9 cellular contexts compared by ENCODE assay signal in genomic region chr15:89442671-89443307, GRCh38. TPM values are rescaled to one million over a fixed set of nuclear protein-coding genes. Genes with fewer than 3 reads are reported as not detected.
DNase-seq lines count a peak whose midpoint lies in the region; ATAC-seq and TF ChIP-seq lines count a peak whose summit lies in the region.
"Had no signal": no experiment of that assay in that cellular context is flagged by ENCODE, and none has a peak within 500 bp of the region (broad histone marks: within the 10 kb centered on the region; RNA-seq: fewer than 3 reads in every experiment).

No MANE protein-coding gene starts in this region.

- DNase-seq in NCI-H2081 (lab: John Stamatoyannopoulos, UW) (peak; percentile 64 to 66), NCI-H2081 treated with DMSO at 0.1 percent for 48 hours (lab: John Stamatoyannopoulos, UW) (no peak), cerebellum (ENCODE audit: low spot score) (peak; percentile 20), mucosa of gallbladder (ENCODE audit: low spot score) (peak; percentile 46), cerebellar nuclear complex (lab: John Stamatoyannopoulos, UW) (no peak)
- DNase-seq in Jurkat, Clone E6-1 (ENCODE audit: low read depth, low spot score): peak; percentile 23

- no peak overlapping the region for H3K4me3 ChIP-seq in Jurkat, Clone E6-1 (ENCODE audit: low read length)

- ATAC-seq in SK-N-SH treated with all-trans-retinoic acid at 6 μM for 48 hours (peak; percentile 93), HG02884 (IDR thresholded peaks at IDR 0.05; ENCODE audit: unreplicated experiment) (no peak)
- ATAC-seq: CD8-positive, alpha-beta T cell had no signal

TF ChIP-seq in SK-N-SH treated with all-trans-retinoic acid at 6 μM for 48 hours, 23 proteins besides CTCF, POLR2A, EP300 and RAD21:
- TF ChIP-seq ZFP30 (CRISPR knock-in tag; IDR thresholded peaks at IDR 0.05): no peak
- no peak for TF ChIP-seq ARNTL (CRISPR knock-in tag; IDR thresholded peaks at IDR 0.05; ENCODE audit: borderline replicate concordance, low read depth)
- no peak for TF ChIP-seq BACH2 (CRISPR knock-in tag; IDR thresholded peaks at IDR 0.05; ENCODE audit: borderline replicate concordance)
- TF ChIP-seq ZNF8 (CRISPR knock-in tag; IDR thresholded peaks at IDR 0.05): no peak
- TF ChIP-seq ZNF70 (CRISPR knock-in tag; IDR thresholded peaks at IDR 0.05): no peak
- no peak for TF ChIP-seq TCF4 (CRISPR knock-in tag; IDR thresholded peaks at IDR 0.05; ENCODE audit: borderline replicate concordance)
- no peak for TF ChIP-seq POU6F1 (CRISPR knock-in tag; IDR thresholded peaks at IDR 0.05; ENCODE audit: borderline replicate concordance, low read depth)
- TF ChIP-seq TSHZ2 (CRISPR knock-in tag; IDR thresholded peaks at IDR 0.05): no peak
- no peak for TF ChIP-seq CSDC2 (CRISPR knock-in tag; IDR thresholded peaks at IDR 0.05)
- no peak for TF ChIP-seq ZFP3 (CRISPR knock-in tag; IDR thresholded peaks at IDR 0.05)
- TF ChIP-seq, protein P1, sequence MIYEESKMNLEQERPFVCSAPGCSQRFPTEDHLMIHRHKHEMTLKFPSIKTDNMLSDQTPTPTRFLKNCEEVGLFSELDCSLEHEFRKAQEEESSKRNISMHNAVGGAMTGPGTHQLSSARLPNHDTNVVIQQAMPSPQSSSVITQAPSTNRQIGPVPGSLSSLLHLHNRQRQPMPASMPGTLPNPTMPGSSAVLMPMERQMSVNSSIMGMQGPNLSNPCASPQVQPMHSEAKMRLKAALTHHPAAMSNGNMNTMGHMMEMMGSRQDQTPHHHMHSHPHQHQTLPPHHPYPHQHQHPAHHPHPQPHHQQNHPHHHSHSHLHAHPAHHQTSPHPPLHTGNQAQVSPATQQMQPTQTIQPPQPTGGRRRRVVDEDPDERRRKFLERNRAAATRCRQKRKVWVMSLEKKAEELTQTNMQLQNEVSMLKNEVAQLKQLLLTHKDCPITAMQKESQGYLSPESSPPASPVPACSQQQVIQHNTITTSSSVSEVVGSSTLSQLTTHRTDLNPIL (CRISPR knock-in tag; IDR thresholded peaks at IDR 0.05; ENCODE audit: low read depth): no peak
- TF ChIP-seq, protein P2, sequence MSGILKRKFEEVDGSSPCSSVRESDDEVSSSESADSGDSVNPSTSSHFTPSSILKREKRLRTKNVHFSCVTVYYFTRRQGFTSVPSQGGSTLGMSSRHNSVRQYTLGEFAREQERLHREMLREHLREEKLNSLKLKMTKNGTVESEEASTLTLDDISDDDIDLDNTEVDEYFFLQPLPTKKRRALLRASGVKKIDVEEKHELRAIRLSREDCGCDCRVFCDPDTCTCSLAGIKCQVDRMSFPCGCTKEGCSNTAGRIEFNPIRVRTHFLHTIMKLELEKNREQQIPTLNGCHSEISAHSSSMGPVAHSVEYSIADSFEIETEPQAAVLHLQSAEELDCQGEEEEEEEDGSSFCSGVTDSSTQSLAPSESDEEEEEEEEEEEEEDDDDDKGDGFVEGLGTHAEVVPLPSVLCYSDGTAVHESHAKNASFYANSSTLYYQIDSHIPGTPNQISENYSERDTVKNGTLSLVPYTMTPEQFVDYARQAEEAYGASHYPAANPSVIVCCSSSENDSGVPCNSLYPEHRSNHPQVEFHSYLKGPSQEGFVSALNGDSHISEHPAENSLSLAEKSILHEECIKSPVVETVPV (CRISPR knock-in tag; IDR thresholded peaks at IDR 0.05): no peak

RNA-seq across cellular contexts. Expression of gene RHCG, which starts 53.6 kb away (rescaled TPM):
- not detected for polyA plus RNA-seq in Jurkat, Clone E6-1 (2012; ENCODE audit: insufficient read depth, insufficient read length)
- total RNA-seq in cerebellum: 1.3 TPM
- not detected for total RNA-seq in mucosa of gallbladder
- total RNA-seq: CD8-positive, alpha-beta T cell had no signal

Comparison
In these comparisons a context has a peak if more than half of its experiments do, and no peak if none do; other contexts are left out.
1. DNase-seq: peak in NCI-H2081 (2 of 2), Jurkat, Clone E6-1 (single experiment), cerebellum (single experiment) and mucosa of gallbladder (single experiment); none in NCI-H2081 treated with DMSO at 0.1 percent for 48 hours (single experiment) and cerebellar nuclear complex (0 of 2).